13 cellular contexts compared by ENCODE assay signal in genomic region chr2:64538764-64539433, GRCh38. TPM values are rescaled to one million over a fixed set of nuclear protein-coding genes. Genes with fewer than 3 reads are reported as not detected.
DNase-seq lines count a peak whose midpoint lies in the region; ATAC-seq, FAIRE-seq and TF ChIP-seq lines count a peak whose summit lies in the region.
"Had no signal": no experiment of that assay in that cellular context is flagged by ENCODE, and none has a peak within 500 bp of the region (broad histone marks: within the 10 kb centered on the region; RNA-seq: fewer than 3 reads in every experiment).

No MANE protein-coding gene starts in this region.

- FAIRE-seq in GM12891 (lab: Jason Lieb, UNC) (peak; percentile 54), frontal cortex (lab: Jason Lieb, UNC) (no peak)

- H3K4me2 ChIP-seq in H9 (ENCODE audit: insufficient read depth, insufficient read length, low read length), result no peak overlapping the region

- no peak overlapping the region for H3K9ac ChIP-seq in H9 (ENCODE audit: extremely low read depth, insufficient read length, low read length)

- no peak overlapping the region for H2BK12ac ChIP-seq in H9 (ENCODE audit: insufficient read length, low read depth, low read length)

- no peak overlapping the region for H3K4me3 ChIP-seq in choroid plexus epithelial cell (ENCODE audit: low read depth, low read length)
- H3K4me3 ChIP-seq in ovary, result no peak overlapping the region
- H3K4me3 ChIP-seq: cardiac muscle cell, HAP-1 had no signal

- H3K27ac ChIP-seq in H9 (ENCODE audit: insufficient read length, low read depth, low read length), result no peak overlapping the region
- no peak overlapping the region for H3K27ac ChIP-seq in ovary
- H3K27ac ChIP-seq: C4-2B, cardiac muscle cell, neutrophil had no signal

- no peaks in the 10 kb centered on the region for H3K9me3 Mint-ChIP-seq in H9

- H3K27me3 ChIP-seq in H9 (ENCODE audit: insufficient read depth, low read length) (no peaks in the 10 kb centered on the region), ovary (no peaks in the 10 kb centered on the region)
- H3K27me3 ChIP-seq: cardiac muscle cell, neutrophil had no signal

- TF ChIP-seq CTCF in choroid plexus epithelial cell (conservative IDR thresholded peaks at IDR 0.05; ENCODE audit: low read depth, low read length), result no peak
- no peak for TF ChIP-seq CTCF in H9 (conservative IDR thresholded peaks at IDR 0.05)
- TF ChIP-seq CTCF in ovary (IDR thresholded peaks at IDR 0.05), result no peak

- no peak overlapping the region for H2BK5ac ChIP-seq in H9 (ENCODE audit: insufficient read length, low read length)

- H3K36me3 ChIP-seq in ovary, result no peaks in the 10 kb centered on the region
- H3K36me3 ChIP-seq: cardiac muscle cell, HAP-1, neutrophil had no signal

- no peak for TF ChIP-seq EP300 in ovary (IDR thresholded peaks at IDR 0.05)

- H3K4me3 Mint-ChIP-seq in H9, result no peak overlapping the region

- H4K5ac ChIP-seq in H9 (ENCODE audit: insufficient read length, low read depth, low read length), result no peak overlapping the region

- no peak overlapping the region for H4K8ac ChIP-seq in H9 (replicated peaks; ENCODE audit: insufficient read length, low read depth, low read length)

- peaks cover 8 to 17% of the 10 kb centered on the region in 2 experiments for H3K4me1 Mint-ChIP-seq in H9

- no peak overlapping the region for H2BK15ac ChIP-seq in H9 (ENCODE audit: low read depth, low read length)

- H2BK120ac ChIP-seq in H9 (ENCODE audit: low read depth, low read length, poor library complexity, severe bottlenecking), result no peak overlapping the region

- H2AFZ ChIP-seq in H9 (ENCODE audit: low read length), result no peak overlapping the region

- intact Hi-C loops in ovary (cut with DNase I), result no loop called here

- no peak overlapping the region for H3K56ac ChIP-seq in H9 (ENCODE audit: insufficient read length, low read depth, low read length)

- H4K20me1 ChIP-seq in H9 (ENCODE audit: control insufficient read depth, insufficient read depth, insufficient read length), result no peaks in the 10 kb centered on the region

- H3K36me3 Mint-ChIP-seq in H9 (ENCODE audit: insufficient read depth in 1 of 3, low read depth in 3 of 3), result no peaks in the 10 kb centered on the region

- H3K14ac ChIP-seq in H9 (ENCODE audit: insufficient read depth, low read length), result no peak overlapping the region

- ATAC-seq in GM19395 (IDR thresholded peaks at IDR 0.05; ENCODE audit: unreplicated experiment), result peak; percentile 49
- ATAC-seq in HG03039 (IDR thresholded peaks at IDR 0.05; ENCODE audit: unreplicated experiment), result peak; percentile 40
- no peak for ATAC-seq in HG03457 (IDR thresholded peaks at IDR 0.05; ENCODE audit: unreplicated experiment)

- no peak overlapping the region for H3K18ac ChIP-seq in H9 (ENCODE audit: insufficient read length, low read depth, low read length)

- H3K23ac ChIP-seq in H9 (ENCODE audit: insufficient read length, low read depth, low read length), result no peak overlapping the region

- DNase-seq in GM12891 (ENCODE audit: insufficient read length, low spot score) (no peak), choroid plexus epithelial cell (ENCODE audit: low read depth) (peak; percentile 40), H9 (no peak), ovary (no peak), frontal cortex (ENCODE audit: low spot score in 2 of 2) (no peak)
- DNase-seq: NCI-H1417 treated with DMSO at 0.1 percent for 48 hours had no signal

- no peak for TF ChIP-seq POLR2A in GM12891 (IDR thresholded peaks at IDR 0.05; ENCODE audit: low read depth, low read length)
- no peak for TF ChIP-seq POLR2A in ovary (IDR thresholded peaks at IDR 0.05)

- no peak overlapping the region; a peak in 1 of 7 replicates for H3K27ac Mint-ChIP-seq in H9

- no peaks in the 10 kb centered on the region for H3K9me3 ChIP-seq in H9 (ENCODE audit: control insufficient read depth, low read depth, low read length)
- no peaks in the 10 kb centered on the region for H3K9me3 ChIP-seq in ovary
- H3K9me3 ChIP-seq: HAP-1, neutrophil had no signal

- no peak overlapping the region for H3T11ph ChIP-seq in H9 (ENCODE audit: low read length)

- no CpG with 5 or more reads among the region's 3 CpGs for WGBS in H9 (ENCODE audit: extremely low coverage, insufficient read length, low lambda C conversion rate)
- 74 to 84% (median 82%) methylated on average over 3 of the region's 3 CpGs for WGBS in ovary, 3 donors

- H3K4me1 ChIP-seq in H9 (ENCODE audit: insufficient read depth, low read length), result no peaks in the 10 kb centered on the region; the same call in 1 of the 2 replicates
- H3K4me1 ChIP-seq in ovary (ENCODE audit: insufficient read depth), result no peaks in the 10 kb centered on the region

- H2BK20ac ChIP-seq in H9 (ENCODE audit: low read depth, low read length, poor library complexity, severe bottlenecking), result no peak overlapping the region

- H2AK5ac ChIP-seq in H9 (ENCODE audit: insufficient read length, low read length), result no peak overlapping the region

- H3K79me2 ChIP-seq in H9 (ENCODE audit: insufficient read depth, low read length), result peaks cover 4% of the 10 kb centered on the region; the same call in 1 of the 2 replicates

- no peaks in the 10 kb centered on the region for H3K23me2 ChIP-seq in H9 (ENCODE audit: insufficient read length, low read depth, low read length, poor library complexity, severe bottlenecking)

- no peak overlapping the region for H3K4ac ChIP-seq in H9 (ENCODE audit: low read depth, low read length)

- H4K91ac ChIP-seq in H9 (ENCODE audit: insufficient read length, low read depth, low read length), result no peak overlapping the region

- no peaks in the 10 kb centered on the region; the same call in none of the 2 replicates for H3K27me3 Mint-ChIP-seq in H9 (ENCODE audit: low read depth)

- H3K79me1 ChIP-seq in H9 (ENCODE audit: insufficient read depth, low read depth, low read length, poor library complexity, severe bottlenecking), result peaks cover 7% of the 10 kb centered on the region

TF ChIP-seq in GM12891, 5 proteins besides CTCF, POLR2A, EP300 and RAD21:
- TF ChIP-seq POLR2AphosphoS5 (IDR thresholded peaks at IDR 0.05; ENCODE audit: low read depth, low read length), result no peak
- TF ChIP-seq TAF1 (IDR thresholded peaks at IDR 0.05; ENCODE audit: low read depth, low read length), result no peak
- TF ChIP-seq PAX5 (IDR thresholded peaks at IDR 0.05; ENCODE audit: insufficient read depth, low read length, severe bottlenecking), result no peak
- no peak for TF ChIP-seq SPI1 (IDR thresholded peaks at IDR 0.05; ENCODE audit: low read depth, low read length)
- TF ChIP-seq POU2F2 (IDR thresholded peaks at IDR 0.05; ENCODE audit: low read depth, low read length), result no peak

RNA-seq across cellular contexts. Expression of gene AFTPH, which starts 14.8 kb away (rescaled TPM):
- 32.6 TPM for polyA plus RNA-seq in GM12891 (2012; ENCODE audit: low read depth, missing spikeins)
- total RNA-seq in H9 (2021) (13.2 and 13.5 TPM in 2 replicates), ovary (10 to 100 TPM; 24.1 to 33.8 (median 27.6) TPM), frontal cortex (109 TPM)
- polyA plus RNA-seq in ovary, result 10 to 100 TPM; 18.5 to 28.8 TPM
